26 cellular contexts compared by ENCODE assay signal in the genomic region with DNA sequence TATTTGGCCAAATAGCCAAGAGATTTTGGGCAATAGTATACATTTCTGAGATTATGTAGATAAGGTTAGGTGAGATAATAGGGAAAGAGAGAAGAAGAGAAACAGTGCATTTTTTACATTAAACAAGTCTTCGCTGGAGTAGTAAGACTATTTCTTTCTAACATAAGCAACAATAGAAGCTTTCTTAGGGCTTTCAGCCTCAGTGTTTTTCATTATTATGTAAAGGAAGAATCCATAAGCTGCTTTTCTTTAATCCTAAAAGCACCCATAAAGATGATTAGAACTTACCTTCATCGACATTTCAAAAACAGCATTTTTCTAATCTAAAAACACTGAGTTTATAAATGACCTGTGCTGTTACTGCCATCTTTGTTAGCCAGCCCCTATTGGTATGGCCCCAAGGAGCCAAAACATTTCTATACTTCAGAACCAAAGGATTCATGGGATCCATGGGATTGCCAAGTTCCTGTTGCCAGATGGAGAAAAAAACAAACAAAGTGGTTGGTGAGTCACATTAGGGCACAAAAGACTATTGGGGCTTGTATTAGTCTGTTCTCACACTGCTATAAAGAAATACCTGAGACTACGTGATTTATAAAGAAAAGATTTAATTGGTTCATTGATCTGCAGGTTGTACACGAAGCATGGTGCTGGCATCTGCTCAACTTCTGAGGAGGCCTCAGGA.
DNase-seq lines count a peak whose midpoint lies in the region; ATAC-seq, FAIRE-seq and TF ChIP-seq lines count a peak whose summit lies in the region.
"Had no signal": no experiment of that assay in that cellular context is flagged by ENCODE, and none has a peak within 500 bp of the region (broad histone marks: within the 10 kb centered on the region; RNA-seq: fewer than 3 reads in every experiment).

No MANE protein-coding gene starts in this region.

- no peak overlapping the region for H3K4me3 ChIP-seq in PC-3 (ENCODE audit: low read length)
- no peak overlapping the region for H3K4me3 ChIP-seq in bronchial epithelial cell (ENCODE audit: low read depth, low read length)
- no peak overlapping the region for H3K4me3 ChIP-seq in mesenchymal stem cell (ENCODE audit: insufficient read depth in 1 of 2, low read depth in 1 of 2, low read length in 2 of 2)
- H3K4me3 ChIP-seq: SK-N-MC, spleen, tibial nerve had no signal

- no peaks in the 10 kb centered on the region for H4K20me1 ChIP-seq in PC-3 (ENCODE audit: low read length)

- H3K79me2 ChIP-seq in PC-3 (ENCODE audit: low read length), result no peaks in the 10 kb centered on the region

- H3K36me3 ChIP-seq in PC-3 (ENCODE audit: low read depth, low read length) (no peaks in the 10 kb centered on the region), bronchial epithelial cell (ENCODE audit: control insufficient read depth, insufficient read depth, low read length) (no peaks in the 10 kb centered on the region), mesenchymal stem cell (ENCODE audit: control insufficient read depth in 1 of 2, insufficient read depth in 2 of 2, low read depth in 1 of 2, low read length in 2 of 2) (no peaks in the 10 kb centered on the region)
- H3K36me3 ChIP-seq: spleen, tibial nerve had no signal

- intact Hi-C loops in PC-3 (cut with micrococcal nuclease), result no loop called here

- TF ChIP-seq CTCF in PC-3 (conservative IDR thresholded peaks at IDR 0.05; ENCODE audit: low read depth, low read length) (no peak), bronchial epithelial cell (IDR thresholded peaks at IDR 0.05; ENCODE audit: insufficient read depth, low read length, severe bottlenecking) (no peak)

- H3K4ac ChIP-seq in mesenchymal stem cell (ENCODE audit: low read depth in 1 of 2, low read length in 2 of 2), result no peak overlapping the region

- H3K9me2 ChIP-seq in PC-3 (replicated peaks; ENCODE audit: low read length), result no peaks in the 10 kb centered on the region

- H3K4me1 ChIP-seq in PC-3 (ENCODE audit: insufficient read depth, low read length), result peaks cover 4% of the 10 kb centered on the region; the same call in 1 of the 2 replicates
- H3K4me1 ChIP-seq in mesenchymal stem cell (ENCODE audit: control insufficient read depth, insufficient read depth, low read depth, low read length), result no peaks in the 10 kb centered on the region
- H3K4me1 ChIP-seq: spleen, tibial nerve had no signal

- WGBS in mesenchymal stem cell, result 92% methylated on average over 3 of the region's 4 CpGs

- no peak overlapping the region for H2BK120ac ChIP-seq in mesenchymal stem cell (ENCODE audit: low read depth, low read length)

- no peaks in the 10 kb centered on the region for H3K9me3 Mint-ChIP-seq in T-helper 2 cell treated with Interferon-gamma antibody and Interleukin-4, amounts not matched to agents 5 μg/mL and 100 μg/mL, for 36 hours
- H3K9me3 Mint-ChIP-seq: activated CD8-positive, alpha-beta T cell treated with anti-CD3 and anti-CD28 coated beads for 36 hours; activated T-helper 17 cell treated with anti-CD3 and anti-CD28 coated beads, Interleukin-2, amount 50 U/mL, for 72 hours; memory B cell had no signal

- peaks cover 5% of the 10 kb centered on the region; the same call in 1 of the 2 replicates for H3K9me3 ChIP-seq in PC-3 (ENCODE audit: low read length)
- no peaks in the 10 kb centered on the region for H3K9me3 ChIP-seq in mesenchymal stem cell (ENCODE audit: control insufficient read depth, low read length)
- H3K9me3 ChIP-seq: spleen, tibial nerve had no signal

- H2BK15ac ChIP-seq in mesenchymal stem cell (ENCODE audit: low read depth, poor library complexity, severe bottlenecking), result no peak overlapping the region

- no peak overlapping the region for H3K27ac ChIP-seq in PC-3 (ENCODE audit: low read length)
- no peak overlapping the region for H3K27ac ChIP-seq in mesenchymal stem cell (ENCODE audit: low read length, poor library complexity, severe bottlenecking)
- H3K27ac ChIP-seq: 22Rv1, SK-N-MC, spleen, tibial nerve had no signal

- BruUV-seq in PC-3 (replicated peaks; lab: Mats Ljungman, UMichigan), result no TSS peak

- no peak overlapping the region for H3K14ac ChIP-seq in mesenchymal stem cell (ENCODE audit: low read length in 2 of 2)

- DNase-seq in DMS53 (lab: John Stamatoyannopoulos, UW), result peak; percentile 51
- DNase-seq in DMS53 treated with DMSO at 0.1 percent for 48 hours (lab: John Stamatoyannopoulos, UW; ENCODE audit: unreplicated experiment), result no peak
- peak; percentile 63 for DNase-seq in PC-3
- peak; percentile 79 for DNase-seq in bronchial epithelial cell (ENCODE audit: low read depth)
- peak; percentile 23 for DNase-seq in mesenchymal stem cell
- DNase-seq in T-helper 2 cell treated with Interferon-gamma antibody and Interleukin-4, amounts not matched to agents 5 μg/mL and 100 μg/mL, for 36 hours (ENCODE audit: low spot score), result no peak
- no peak for DNase-seq in NOMO-1 (lab: John Stamatoyannopoulos, UW; ENCODE audit: unreplicated experiment in 2 of 2)
- DNase-seq in NCI-H345 treated with DMSO at 0.1 percent for 48 hours (lab: John Stamatoyannopoulos, UW; ENCODE audit: unreplicated experiment), result no peak
- DNase-seq: activated CD8-positive, alpha-beta T cell treated with anti-CD3 and anti-CD28 coated beads for 36 hours; activated naive CD4-positive, alpha-beta T cell treated with anti-CD3 and anti-CD28 coated beads, Interleukin-2, amount 50 U/mL, for 16 hours; amygdala; DMS153; left colon; NCI-H1092 treated with DMSO at 0.1 percent for 48 hours; NCI-H2029; NCI-H526 treated with DMSO at 0.1 percent for 48 hours; right cardiac atrium; RPMI8226; spleen; stimulated activated CD4-positive, alpha-beta T cell treated with anti-CD3 and anti-CD28 coated beads, Interleukin-2, amount 100 ng/mL, for 48 hours had no signal

- no peak overlapping the region for H3K4me2 ChIP-seq in PC-3 (ENCODE audit: low read length)
- no peak overlapping the region for H3K4me2 ChIP-seq in mesenchymal stem cell (ENCODE audit: low read length, poor library complexity, severe bottlenecking)

- no peak overlapping the region for H3K4me3 Mint-ChIP-seq in T-helper 2 cell treated with Interferon-gamma antibody and Interleukin-4, amounts not matched to agents 5 μg/mL and 100 μg/mL, for 36 hours
- H3K4me3 Mint-ChIP-seq: activated CD8-positive, alpha-beta T cell treated with anti-CD3 and anti-CD28 coated beads for 36 hours; activated T-helper 17 cell treated with anti-CD3 and anti-CD28 coated beads, Interleukin-2, amount 50 U/mL, for 72 hours; central memory CD8-positive, alpha-beta T cell; memory B cell had no signal

- no peak overlapping the region for H2BK5ac ChIP-seq in mesenchymal stem cell (ENCODE audit: low read depth, low read length, poor library complexity, severe bottlenecking)

- H2AK5ac ChIP-seq in mesenchymal stem cell (ENCODE audit: low read length, severe bottlenecking), result no peak overlapping the region

- H3K18ac ChIP-seq in mesenchymal stem cell (ENCODE audit: low read depth in 1 of 2, low read length in 2 of 2), result no peak overlapping the region

- FAIRE-seq in bronchial epithelial cell (lab: Jason Lieb, UNC), result no peak

- H3K79me1 ChIP-seq in mesenchymal stem cell (replicated peaks; ENCODE audit: low read length, poor library complexity, severe bottlenecking), result no peaks in the 10 kb centered on the region

- no peaks in the 10 kb centered on the region for H3F3A ChIP-seq in PC-3 (ENCODE audit: low read length, unreplicated experiment)

- H3K27me3 Mint-ChIP-seq in T-helper 2 cell treated with Interferon-gamma antibody and Interleukin-4, amounts not matched to agents 5 μg/mL and 100 μg/mL, for 36 hours (ENCODE audit: low read depth), result no peaks in the 10 kb centered on the region

- no peaks in the 10 kb centered on the region for H3K36me3 Mint-ChIP-seq in T-helper 2 cell treated with Interferon-gamma antibody and Interleukin-4, amounts not matched to agents 5 μg/mL and 100 μg/mL, for 36 hours (ENCODE audit: low read depth)
- H3K36me3 Mint-ChIP-seq: memory B cell had no signal

- no peak overlapping the region for H3K23ac ChIP-seq in mesenchymal stem cell (ENCODE audit: low read length in 2 of 2)

- CTCF ChIA-PET in PC-3 (lab: Charles Lee), result no interaction called here

- POLR2A ChIA-PET in PC-3 (lab: Charles Lee; ENCODE audit: unreplicated experiment), result no interaction called here

- no peaks in the 10 kb centered on the region for H3K4me1 Mint-ChIP-seq in T-helper 2 cell treated with Interferon-gamma antibody and Interleukin-4, amounts not matched to agents 5 μg/mL and 100 μg/mL, for 36 hours (ENCODE audit: low read depth)
- H3K4me1 Mint-ChIP-seq: activated T-helper 17 cell treated with anti-CD3 and anti-CD28 coated beads, Interleukin-2, amount 50 U/mL, for 72 hours; central memory CD8-positive, alpha-beta T cell; memory B cell had no signal

- H2AFZ ChIP-seq in PC-3 (ENCODE audit: low read length) (no peak overlapping the region), mesenchymal stem cell (ENCODE audit: low read depth, low read length) (no peak overlapping the region)

- H3K27me3 ChIP-seq in PC-3 (ENCODE audit: low read length) (no peaks in the 10 kb centered on the region), bronchial epithelial cell (ENCODE audit: control insufficient read depth, insufficient read depth, low read length) (no peaks in the 10 kb centered on the region), mesenchymal stem cell (ENCODE audit: control insufficient read depth in 1 of 2, insufficient read depth in 1 of 2, low read length in 2 of 2) (no peaks in the 10 kb centered on the region)
- H3K27me3 ChIP-seq: tibial nerve had no signal

- no peak overlapping the region for H2BK12ac ChIP-seq in mesenchymal stem cell (ENCODE audit: low read length in 2 of 2)

- ATAC-seq in PC-3, result peak; percentile 81
- ATAC-seq: activated CD8-positive, alpha-beta T cell treated with anti-CD3 and anti-CD28 coated beads for 36 hours; activated T-helper 17 cell treated with anti-CD3 and anti-CD28 coated beads, Interleukin-2, amount 50 U/mL, for 72 hours; left colon; right cardiac atrium had no signal

- no peak overlapping the region for H3K27ac Mint-ChIP-seq in T-helper 2 cell treated with Interferon-gamma antibody and Interleukin-4, amounts not matched to agents 5 μg/mL and 100 μg/mL, for 36 hours
- H3K27ac Mint-ChIP-seq: activated CD8-positive, alpha-beta T cell treated with anti-CD3 and anti-CD28 coated beads for 36 hours; activated T-helper 17 cell treated with anti-CD3 and anti-CD28 coated beads, Interleukin-2, amount 50 U/mL, for 72 hours; memory B cell had no signal

- H3K9ac ChIP-seq in PC-3 (ENCODE audit: low read length) (no peak overlapping the region), mesenchymal stem cell (ENCODE audit: low read length) (no peak overlapping the region)

- no peak overlapping the region for H4K8ac ChIP-seq in mesenchymal stem cell (ENCODE audit: low read length)

- no peak overlapping the region for H4K91ac ChIP-seq in mesenchymal stem cell (ENCODE audit: low read length)

Comparison
In these comparisons a context has a peak if more than half of its experiments do, and no peak if none do; other contexts are left out.
1. DNase-seq: peak in DMS53 (single experiment), PC-3 (single experiment), bronchial epithelial cell (single experiment) and mesenchymal stem cell (single experiment); none in DMS53 treated with DMSO at 0.1 percent for 48 hours (single experiment), T-helper 2 cell treated with Interferon-gamma antibody and Interleukin-4, amounts not matched to agents 5 μg/mL and 100 μg/mL, for 36 hours (single experiment), NOMO-1 (0 of 2) and NCI-H345 treated with DMSO at 0.1 percent for 48 hours (single experiment).